14 cellular contexts compared by ENCODE assay signal in the genomic region with DNA sequence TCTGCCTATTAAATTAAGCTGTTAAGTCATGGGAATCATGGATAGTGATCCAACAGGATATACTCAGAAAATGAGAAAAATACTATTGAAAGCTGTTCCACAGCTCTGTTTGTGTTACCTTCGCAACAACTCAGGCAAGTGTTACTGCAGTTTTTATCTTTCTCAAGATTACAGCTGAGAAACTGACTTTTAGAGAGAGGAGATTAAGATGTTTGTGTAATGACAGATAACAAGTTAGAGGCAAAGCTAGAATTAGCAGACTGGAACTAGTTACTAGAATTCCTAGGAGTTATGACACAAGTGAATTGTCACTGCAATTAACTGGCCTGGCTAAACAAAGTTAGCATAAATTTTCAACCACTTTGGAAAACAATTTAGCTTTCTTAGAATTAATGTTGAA. TPM values are rescaled to one million over a fixed set of nuclear protein-coding genes. Genes with fewer than 3 reads are reported as not detected.
DNase-seq lines count a peak whose midpoint lies in the region; ATAC-seq and TF ChIP-seq lines count a peak whose summit lies in the region.
"Had no signal": no experiment of that assay in that cellular context is flagged by ENCODE, and none has a peak within 500 bp of the region (broad histone marks: within the 10 kb centered on the region; RNA-seq: fewer than 3 reads in every experiment).

No MANE protein-coding gene starts in this region.

- no peaks in the 10 kb centered on the region for H3K4me1 Mint-ChIP-seq in activated naive CD8-positive, alpha-beta T cell treated with anti-CD3 and anti-CD28 coated beads, Interleukin-2, amount 50 U/mL, for 24 hours
- H3K4me1 Mint-ChIP-seq: CD4-positive, CD25-positive, alpha-beta regulatory T cell had no signal

- H2AFZ ChIP-seq in hepatocyte, result no peak overlapping the region

- no peak for ATAC-seq in right cardiac atrium
- no peak for ATAC-seq in activated naive CD8-positive, alpha-beta T cell treated with anti-CD3 and anti-CD28 coated beads, Interleukin-2, amount 50 U/mL, for 24 hours

- DNase-seq in right cardiac atrium (no peak), left ventricle myocardium inferior (no peak), hepatocyte (ENCODE audit: low spot score) (no peak), retinal pigment epithelial cell (ENCODE audit: low read depth) (peak; percentile 52), NCI-H2227 treated with DMSO at 0.1 percent for 48 hours (lab: John Stamatoyannopoulos, UW) (no peak)
- DNase-seq in activated naive CD8-positive, alpha-beta T cell treated with anti-CD3 and anti-CD28 coated beads, Interleukin-2, amount 50 U/mL, for 24 hours, result no peak
- DNase-seq in effector CD8-positive, alpha-beta T cell (lab: John Stamatoyannopoulos, UW), result no peak
- DNase-seq: ACHN; CD4-positive, CD25-positive, alpha-beta regulatory T cell; DMS53; HCEC 1CT had no signal

- no peak for TF ChIP-seq CTCF in left ventricle myocardium inferior (IDR thresholded peaks at IDR 0.05; ENCODE audit: borderline replicate concordance)
- no peak for TF ChIP-seq CTCF in hepatocyte (IDR thresholded peaks at IDR 0.05; ENCODE audit: poor library complexity)
- TF ChIP-seq CTCF in retinal pigment epithelial cell (conservative IDR thresholded peaks at IDR 0.05; ENCODE audit: low read depth, low read length), result no peak

- H3K4me3 ChIP-seq in right cardiac atrium (ENCODE audit: low read length) (peak overlapping the region; percentile 65), left ventricle myocardium inferior (no peak overlapping the region), hepatocyte (no peak overlapping the region), retinal pigment epithelial cell (ENCODE audit: low read length) (no peak overlapping the region)
- H3K4me3 ChIP-seq: BLaER1 treated with 17β-estradiol and CSF1 and Interleukin-3, amounts not matched to agents 10 nM and 100 nM had no signal

- H3K27me3 Mint-ChIP-seq in activated naive CD8-positive, alpha-beta T cell treated with anti-CD3 and anti-CD28 coated beads, Interleukin-2, amount 50 U/mL, for 24 hours, result peaks cover 23% of the 10 kb centered on the region

- H3K4me3 Mint-ChIP-seq in activated naive CD8-positive, alpha-beta T cell treated with anti-CD3 and anti-CD28 coated beads, Interleukin-2, amount 50 U/mL, for 24 hours, result no peak overlapping the region
- H3K4me3 Mint-ChIP-seq: CD4-positive, CD25-positive, alpha-beta regulatory T cell had no signal

- peaks cover 5% of the 10 kb centered on the region for H3K4me1 ChIP-seq in right cardiac atrium (ENCODE audit: control insufficient read depth, insufficient read depth, low read length)
- peaks cover 7% of the 10 kb centered on the region for H3K4me1 ChIP-seq in left ventricle myocardium inferior
- peaks cover 5% of the 10 kb centered on the region for H3K4me1 ChIP-seq in hepatocyte (ENCODE audit: insufficient read depth)
- H3K4me1 ChIP-seq: BLaER1 treated with 17β-estradiol and CSF1 and Interleukin-3, amounts not matched to agents 10 nM and 100 nM had no signal

- no peak overlapping the region for H3K27ac ChIP-seq in right cardiac atrium (ENCODE audit: low read length)
- H3K27ac ChIP-seq in left ventricle myocardium inferior (replicated peaks), result no peak overlapping the region
- H3K27ac ChIP-seq in hepatocyte, result peak overlapping the region; percentile 51
- H3K27ac ChIP-seq: BLaER1 treated with 17β-estradiol and CSF1 and Interleukin-3, amounts not matched to agents 10 nM and 100 nM; HL-60 had no signal

- H3K36me3 ChIP-seq in left ventricle myocardium inferior, result no peaks in the 10 kb centered on the region
- H3K36me3 ChIP-seq in hepatocyte (replicated peaks; ENCODE audit: insufficient read depth, low read depth), result no peaks in the 10 kb centered on the region
- H3K36me3 ChIP-seq: BLaER1 treated with 17β-estradiol and CSF1 and Interleukin-3, amounts not matched to agents 10 nM and 100 nM had no signal

- H4K20me1 ChIP-seq in hepatocyte (ENCODE audit: insufficient read depth, poor library complexity, severe bottlenecking), result no peaks in the 10 kb centered on the region
- H4K20me1 ChIP-seq: BLaER1 treated with 17β-estradiol and CSF1 and Interleukin-3, amounts not matched to agents 10 nM and 100 nM had no signal

- H3K4me2 ChIP-seq in hepatocyte, result peak overlapping the region; percentile 7
- H3K4me2 ChIP-seq: BLaER1 treated with 17β-estradiol and CSF1 and Interleukin-3, amounts not matched to agents 10 nM and 100 nM had no signal

- no peaks in the 10 kb centered on the region for H3K27me3 ChIP-seq in right cardiac atrium (ENCODE audit: control insufficient read depth, insufficient read depth)
- peaks cover 61% of the 10 kb centered on the region for H3K27me3 ChIP-seq in left ventricle myocardium inferior (ENCODE audit: low read depth)
- H3K27me3 ChIP-seq in hepatocyte, result no peaks in the 10 kb centered on the region
- H3K27me3 ChIP-seq: BLaER1 treated with 17β-estradiol and CSF1 and Interleukin-3, amounts not matched to agents 10 nM and 100 nM had no signal

- no peaks in the 10 kb centered on the region for H3K36me3 Mint-ChIP-seq in activated naive CD8-positive, alpha-beta T cell treated with anti-CD3 and anti-CD28 coated beads, Interleukin-2, amount 50 U/mL, for 24 hours (ENCODE audit: low read depth)
- H3K36me3 Mint-ChIP-seq: CD4-positive, CD25-positive, alpha-beta regulatory T cell had no signal

- WGBS in right cardiac atrium, result 46% methylated on average over 1 of the region's 1 CpG
- WGBS in hepatocyte (ENCODE audit: low lambda C conversion rate, missing lambda C conversion rate), result 17% methylated on average over 1 of the region's 1 CpG

- H3K9me3 ChIP-seq in right cardiac atrium (ENCODE audit: control insufficient read depth, low read length) (no peaks in the 10 kb centered on the region), left ventricle myocardium inferior (replicated peaks) (no peaks in the 10 kb centered on the region), hepatocyte (ENCODE audit: low read depth) (no peaks in the 10 kb centered on the region)
- H3K9me3 ChIP-seq: BLaER1 treated with 17β-estradiol and CSF1 and Interleukin-3, amounts not matched to agents 10 nM and 100 nM had no signal

- no peaks in the 10 kb centered on the region for H3K9me3 Mint-ChIP-seq in activated naive CD8-positive, alpha-beta T cell treated with anti-CD3 and anti-CD28 coated beads, Interleukin-2, amount 50 U/mL, for 24 hours

- intact Hi-C loops in right cardiac atrium (cut with DNase I) (no loop called here), left ventricle myocardium inferior (cut with micrococcal nuclease) (no loop called here)

- H3K9me2 ChIP-seq in hepatocyte (replicated peaks; ENCODE audit: insufficient read depth), result no peaks in the 10 kb centered on the region

- no peaks in the 10 kb centered on the region for H3K79me2 ChIP-seq in hepatocyte

- no peak overlapping the region for H3K27ac Mint-ChIP-seq in activated naive CD8-positive, alpha-beta T cell treated with anti-CD3 and anti-CD28 coated beads, Interleukin-2, amount 50 U/mL, for 24 hours
- H3K27ac Mint-ChIP-seq: CD4-positive, CD25-positive, alpha-beta regulatory T cell had no signal

RNA-seq across cellular contexts. Expression of gene SLN, which starts 1.6 kb away (rescaled TPM):
- total RNA-seq in right cardiac atrium, result 1,000 to 10,000 TPM in 3 of 4 donors, 100 to 1,000 TPM in 1; 753 to 2,517 (median 1,525) TPM
- 2,787 TPM for polyA plus RNA-seq in right cardiac atrium
- 64.0 TPM for total RNA-seq in left ventricle myocardium inferior
- 3.1 and 13.7 TPM in 2 replicates for total RNA-seq in hepatocyte
- 15.8 and 56.5 TPM in 2 replicates for polyA plus RNA-seq in hepatocyte
- total RNA-seq: A172; CD4-positive, CD25-positive, alpha-beta regulatory T cell had no signal
- polyA plus RNA-seq: CD4-positive, CD25-positive, alpha-beta regulatory T cell had no signal

Comparison
In these comparisons a context has a peak if more than half of its experiments do, and no peak if none do; other contexts are left out.
1. RNA of gene SLN, which starts 1.6 kb away (total RNA-seq): 753 to 2,517 TPM in right cardiac atrium; 64.0 TPM in left ventricle myocardium inferior (single experiment) and 3.1 to 13.7 TPM in hepatocyte; every median in the first group is over 10 times any median in the second.